ENCODE assay signal across 1 cellular context in genomic region chr14:74569387-74569786, GRCh38.
TF ChIP-seq lines count a peak whose summit lies in the region.

No MANE protein-coding gene starts in this region.

TF ChIP-seq in IMR-90, 13 proteins besides CTCF, POLR2A, EP300 and RAD21 (continued from another document):
- TF ChIP-seq RFX5 (IDR thresholded peaks at IDR 0.05; ENCODE audit: low read depth, low read length) (no peak), ELK1 (IDR thresholded peaks at IDR 0.05; ENCODE audit: borderline replicate concordance, low read depth, low read length) (no peak), CEBPB (IDR thresholded peaks at IDR 0.05; ENCODE audit: low read depth, low read length) (no peak), MXI1 (IDR thresholded peaks at IDR 0.05; ENCODE audit: borderline replicate concordance, low read depth, low read length) (no peak), RCOR1 (IDR thresholded peaks at IDR 0.05; ENCODE audit: insufficient replicate concordance, low read length) (no peak), SMC3 (IDR thresholded peaks at IDR 0.05; ENCODE audit: low read depth, low read length) (no peak), FOS (IDR thresholded peaks at IDR 0.05; ENCODE audit: low read depth, low read length) (no peak), NFE2L2 (IDR thresholded peaks at IDR 0.05; ENCODE audit: low read depth, low read length) (no peak), MAZ (IDR thresholded peaks at IDR 0.05; ENCODE audit: borderline replicate concordance, low read depth, low read length) (no peak), BHLHE40 (IDR thresholded peaks at IDR 0.05; ENCODE audit: low read depth, low read length) (no peak), CHD1 (IDR thresholded peaks at IDR 0.05; ENCODE audit: low read depth, low read length) (no peak)
TF ChIP-seq in IMR-90: peak in this region for 0.
